15 cellular contexts compared by ENCODE assay signal in genomic region chr3:175477651-175478224, GRCh38.
DNase-seq lines count a peak whose midpoint lies in the region; ATAC-seq lines count a peak whose summit lies in the region.
"Had no signal": no experiment of that assay in that cellular context is flagged by ENCODE, and none has a peak within 500 bp of the region (broad histone marks: within the 10 kb centered on the region; RNA-seq: fewer than 3 reads in every experiment).

No MANE protein-coding gene starts in this region.

- ATAC-seq in GM19395 (IDR thresholded peaks at IDR 0.05; ENCODE audit: unreplicated experiment) (peak; percentile 92), HG02885 (IDR thresholded peaks at IDR 0.05; ENCODE audit: poor library complexity, unreplicated experiment) (peak; percentile 93), HG03571 (IDR thresholded peaks at IDR 0.05; ENCODE audit: unreplicated experiment) (peak; percentile 93)
- no peak for ATAC-seq in activated CD4-positive, CD25-positive, alpha-beta regulatory T cell treated with anti-CD3 and anti-CD28 coated beads, Interleukin-2, amount 50 U/mL, for 24 hours
- ATAC-seq: A549, right lobe of liver, upper lobe of right lung had no signal

- 0 out of 2 replicates have a peak, but pooled peaks cover 3% of the 10 kb centered on the region for H3K36me3 ChIP-seq in BLaER1
- H3K36me3 ChIP-seq: right lobe of liver, upper lobe of right lung had no signal

- H3K27ac ChIP-seq in BLaER1: peak overlapping the region; percentile 92
- H3K27ac ChIP-seq: A549, right lobe of liver, upper lobe of right lung had no signal

- peak overlapping the region; percentile 82 for H3K9ac ChIP-seq in BLaER1

- H3K4me3 ChIP-seq in BLaER1: peak overlapping the region; percentile 55
- H3K4me3 ChIP-seq: A549, right lobe of liver, upper lobe of right lung had no signal

- no peaks in the 10 kb centered on the region for H3K4me1 Mint-ChIP-seq in activated T-helper 1 cell treated with anti-CD3 and anti-CD28 coated beads, Interleukin-12 subunit alpha, Interleukin-12 subunit beta, Interleukin-2, Interleukin-4 antibody, amounts not matched to agents 30 ng/mL and 10 ng/mL and 1 ng/mL, durations not matched to agents 14 hours and 24 hours and 36 hours (ENCODE audit: low read depth)

- DNase-seq in DMS79 (lab: John Stamatoyannopoulos, UW): no peak
- no peak for DNase-seq in activated T-helper 1 cell treated with anti-CD3 and anti-CD28 coated beads, Interleukin-12 subunit alpha, Interleukin-12 subunit beta, Interleukin-2, Interleukin-4 antibody, amounts not matched to agents 30 ng/mL and 10 ng/mL and 1 ng/mL, durations not matched to agents 14 hours and 24 hours and 36 hours (ENCODE audit: low spot score)
- no peak for DNase-seq in activated naive CD4-positive, alpha-beta T cell treated with Interleukin-2 at 50 U/mL for 16 hours
- DNase-seq: anterior cingulate cortex, IMR-90, OCI-M1, right lobe of liver, T-helper 9 cell, upper lobe of right lung had no signal

- H3K4me3 Mint-ChIP-seq in activated T-helper 1 cell treated with anti-CD3 and anti-CD28 coated beads, Interleukin-12 subunit alpha, Interleukin-12 subunit beta, Interleukin-2, Interleukin-4 antibody, amounts not matched to agents 30 ng/mL and 10 ng/mL and 1 ng/mL, durations not matched to agents 14 hours and 24 hours and 36 hours: no peak overlapping the region

- peaks cover 86% of the 10 kb centered on the region for H3K4me1 ChIP-seq in BLaER1
- H3K4me1 ChIP-seq: A549, right lobe of liver, upper lobe of right lung had no signal

- H3K9me3 Mint-ChIP-seq in activated T-helper 1 cell treated with anti-CD3 and anti-CD28 coated beads, Interleukin-12 subunit alpha, Interleukin-12 subunit beta, Interleukin-2, Interleukin-4 antibody, amounts not matched to agents 30 ng/mL and 10 ng/mL and 1 ng/mL, durations not matched to agents 14 hours and 24 hours and 36 hours: no peaks in the 10 kb centered on the region

- H3K27me3 ChIP-seq in BLaER1: no peaks in the 10 kb centered on the region
- H3K27me3 ChIP-seq: right lobe of liver, upper lobe of right lung had no signal

- no peaks in the 10 kb centered on the region for H4K20me1 ChIP-seq in BLaER1

- H3K9me3 ChIP-seq in BLaER1: peaks cover 1% of the 10 kb centered on the region; the same call in 1 of the 2 replicates
- H3K9me3 ChIP-seq: A549, right lobe of liver, upper lobe of right lung had no signal

- H3K27me3 Mint-ChIP-seq in activated T-helper 1 cell treated with anti-CD3 and anti-CD28 coated beads, Interleukin-12 subunit alpha, Interleukin-12 subunit beta, Interleukin-2, Interleukin-4 antibody, amounts not matched to agents 30 ng/mL and 10 ng/mL and 1 ng/mL, durations not matched to agents 14 hours and 24 hours and 36 hours (ENCODE audit: insufficient read depth): no peaks in the 10 kb centered on the region

- no peak overlapping the region for H3K27ac Mint-ChIP-seq in activated T-helper 1 cell treated with anti-CD3 and anti-CD28 coated beads, Interleukin-12 subunit alpha, Interleukin-12 subunit beta, Interleukin-2, Interleukin-4 antibody, amounts not matched to agents 30 ng/mL and 10 ng/mL and 1 ng/mL, durations not matched to agents 14 hours and 24 hours and 36 hours

- peak overlapping the region; percentile 65 for H3K4me2 ChIP-seq in BLaER1
- H3K4me2 ChIP-seq: A549 had no signal

- intact Hi-C loops in activated T-helper 1 cell treated with anti-CD3 and anti-CD28 coated beads, Interleukin-12 subunit alpha, Interleukin-12 subunit beta, Interleukin-2, Interleukin-4 antibody, amounts not matched to agents 30 ng/mL and 10 ng/mL and 1 ng/mL, durations not matched to agents 14 hours and 24 hours and 36 hours (cut with micrococcal nuclease): no loop called here

- no peaks in the 10 kb centered on the region for H3K36me3 Mint-ChIP-seq in activated T-helper 1 cell treated with anti-CD3 and anti-CD28 coated beads, Interleukin-12 subunit alpha, Interleukin-12 subunit beta, Interleukin-2, Interleukin-4 antibody, amounts not matched to agents 30 ng/mL and 10 ng/mL and 1 ng/mL, durations not matched to agents 14 hours and 24 hours and 36 hours (ENCODE audit: low read depth)

Comparison
In these comparisons a context has a peak if more than half of its experiments do, and no peak if none do; other contexts are left out.
1. ATAC-seq: peak in GM19395 (single experiment), HG02885 (single experiment) and HG03571 (single experiment); none in activated CD4-positive, CD25-positive, alpha-beta regulatory T cell treated with anti-CD3 and anti-CD28 coated beads, Interleukin-2, amount 50 U/mL, for 24 hours (0 of 2).